9 cellular contexts compared by ENCODE assay signal in the genomic region with DNA sequence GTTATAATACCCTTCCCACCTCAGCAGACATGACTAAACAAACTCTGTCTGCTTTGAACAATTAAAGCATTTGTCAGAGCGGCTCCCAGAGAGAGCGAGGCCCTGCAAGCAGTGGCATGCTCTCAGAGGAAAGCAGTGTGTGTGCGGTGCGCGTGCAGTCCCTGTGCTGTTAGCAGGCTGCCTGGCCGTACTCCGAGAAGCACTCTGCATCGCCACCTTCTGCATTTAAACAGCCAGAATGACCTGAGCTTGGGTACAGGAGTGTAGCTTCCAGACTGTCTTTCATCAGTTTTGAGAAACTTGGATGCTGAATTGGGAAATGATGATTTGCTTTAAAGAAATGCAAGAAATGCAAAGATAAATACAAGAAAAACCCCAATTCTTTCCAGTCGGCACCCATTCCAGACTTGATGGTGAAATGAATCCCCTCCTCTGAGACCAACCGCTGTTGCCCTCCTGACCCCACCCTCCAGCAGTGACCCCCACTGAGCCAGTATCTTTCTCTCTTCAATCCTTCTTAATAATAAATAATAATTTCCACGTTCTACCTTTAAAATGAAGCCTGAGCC.
DNase-seq lines count a peak whose midpoint lies in the region; ATAC-seq and TF ChIP-seq lines count a peak whose summit lies in the region.
"Had no signal": no experiment of that assay in that cellular context is flagged by ENCODE, and none has a peak within 500 bp of the region (broad histone marks: within the 10 kb centered on the region; RNA-seq: fewer than 3 reads in every experiment).

No MANE protein-coding gene starts in this region.

- H3K4me3 ChIP-seq in fibroblast of mammary gland (ENCODE audit: control insufficient read depth, low read depth, low read length), result no peak overlapping the region
- no peak overlapping the region for H3K4me3 ChIP-seq in stomach

- intact Hi-C loops in stomach (cut with DNase I; ENCODE audit: low total_unique reads), result no loop called here

- H3K27me3 ChIP-seq in stomach, result no peaks in the 10 kb centered on the region

- peak overlapping the region in 1 of 5 donors; percentile 10 for H3K27ac ChIP-seq in stomach

- TF ChIP-seq EP300 in stomach (IDR thresholded peaks at IDR 0.05), result no peak

- peaks cover 0 to 22% (median 5%) of the 10 kb centered on the region in 4 donors for H3K4me1 ChIP-seq in stomach

- 63 to 83% (median 78%) methylated on average over 10 to 11 of the region's 11 CpGs for WGBS in stomach, 5 donors

- H3K36me3 ChIP-seq in stomach, result no peaks in the 10 kb centered on the region

- DNase-seq in COR-L47 (lab: John Stamatoyannopoulos, UW) (peak; percentile 63), NCI-H2227 (lab: John Stamatoyannopoulos, UW; ENCODE audit: unreplicated experiment) (peak; percentile 71), fibroblast of mammary gland (ENCODE audit: low read depth) (peak; percentile 94), omental fat pad (ENCODE audit: low spot score) (no peak), stomach (no peak), T-helper 1 cell (no peak)
- DNase-seq: KG1 had no signal

- no peak for TF ChIP-seq POLR2A in stomach (IDR thresholded peaks at IDR 0.05)

- H3K9me3 ChIP-seq in stomach, result no peaks in the 10 kb centered on the region

- peak; percentile 47 for ATAC-seq in omental fat pad (ENCODE audit: low FRiP score)
- ATAC-seq in GM18909 (IDR thresholded peaks at IDR 0.05; ENCODE audit: poor library complexity, unreplicated experiment), result no peak
- no peak for ATAC-seq in HG03521 (IDR thresholded peaks at IDR 0.05; ENCODE audit: unreplicated experiment)

- TF ChIP-seq CTCF in fibroblast of mammary gland (conservative IDR thresholded peaks at IDR 0.05; ENCODE audit: control insufficient read depth, insufficient read depth, low read depth, low read length), result peak; percentile 17
- TF ChIP-seq CTCF in omental fat pad (IDR thresholded peaks at IDR 0.05), result no peak
- no peak for TF ChIP-seq CTCF in stomach (IDR thresholded peaks at IDR 0.05)

Comparison
In these comparisons a context has a peak if more than half of its experiments do, and no peak if none do; other contexts are left out.
1. DNase-seq: peak in COR-L47 (single experiment), NCI-H2227 (single experiment) and fibroblast of mammary gland (single experiment); none in omental fat pad (single experiment), stomach (single experiment) and T-helper 1 cell (0 of 5).